ENCODE assay signal across 26 cellular contexts in genomic region chr11:69475141-69475865, GRCh38. TPM values are rescaled to one million over a fixed set of nuclear protein-coding genes. Genes with fewer than 3 reads are reported as not detected.
A peak's percentile ranks its signal among the peaks of the same experiment; 100 is the strongest.
DNase-seq lines count a peak whose midpoint lies in the region; ATAC-seq and TF ChIP-seq lines count a peak whose summit lies in the region.
"Had no signal": no experiment of that assay in that cellular context is flagged by ENCODE, and none has a peak within 500 bp of the region (broad histone marks: within the 10 kb centered on the region; RNA-seq: fewer than 3 reads in every experiment).

No MANE protein-coding gene starts in this region.

- no peak for TF ChIP-seq POLR2A in stomach (IDR thresholded peaks at IDR 0.05)

- peaks cover 17% of the 10 kb centered on the region for H3K4me1 ChIP-seq in left ventricle myocardium inferior
- H3K4me1 ChIP-seq in heart right ventricle: peaks cover 8 to 29% (median 10%) of the 10 kb centered on the region in 9 donors
- H3K4me1 ChIP-seq in right cardiac atrium (ENCODE audit: control insufficient read depth, insufficient read depth, low read length): peaks cover 4% of the 10 kb centered on the region
- H3K4me1 ChIP-seq in osteoblast (ENCODE audit: insufficient read depth, low read length): peaks cover under 1% of the 10 kb centered on the region
- peaks cover 3 to 9% (median 6%) of the 10 kb centered on the region in 4 donors for H3K4me1 ChIP-seq in stomach
- no peaks in the 10 kb centered on the region for H3K4me1 ChIP-seq in colonic mucosa

- no peak for TF ChIP-seq CTCF in left ventricle myocardium inferior (IDR thresholded peaks at IDR 0.05; ENCODE audit: borderline replicate concordance)
- no peak for TF ChIP-seq CTCF in heart right ventricle (IDR thresholded peaks at IDR 0.05)
- no peak for TF ChIP-seq CTCF in osteoblast (IDR thresholded peaks at IDR 0.05; ENCODE audit: extremely low read depth, low read depth, low read length)
- no peak for TF ChIP-seq CTCF in stomach (IDR thresholded peaks at IDR 0.05)
- no peak for TF ChIP-seq CTCF in colonic mucosa (IDR thresholded peaks at IDR 0.05)

- H3K36me3 ChIP-seq in left ventricle myocardium inferior (no peaks in the 10 kb centered on the region), heart right ventricle (no peaks in the 10 kb centered on the region), osteoblast (ENCODE audit: insufficient read depth, low read length) (no peaks in the 10 kb centered on the region), stomach (no peaks in the 10 kb centered on the region), colonic mucosa (no peaks in the 10 kb centered on the region)

- H3K9me3 ChIP-seq in left ventricle myocardium inferior (replicated peaks) (peaks cover 9% of the 10 kb centered on the region), heart right ventricle (peaks cover 0 to 8% (median 0%) of the 10 kb centered on the region in 11 donors), right cardiac atrium (ENCODE audit: control insufficient read depth, low read length) (no peaks in the 10 kb centered on the region), osteoblast (ENCODE audit: low read depth, low read length) (no peaks in the 10 kb centered on the region), stomach (peaks cover 0 to 12% (median 4%) of the 10 kb centered on the region in 4 donors), colonic mucosa (no peaks in the 10 kb centered on the region)

- ATAC-seq in heart right ventricle (no peak), right cardiac atrium (no peak), GM18498 (IDR thresholded peaks at IDR 0.05; ENCODE audit: unreplicated experiment) (no peak)
- ATAC-seq: Panc1 had no signal

- DNase-seq in left ventricle myocardium inferior: peak; percentile 9
- DNase-seq in heart right ventricle: no peak
- DNase-seq in right cardiac atrium: peak in 2 of 3 donors; percentile 38 to 46
- peak; percentile 66 for DNase-seq in osteoblast (ENCODE audit: insufficient read length, low spot score, missing footprints)
- no peak for DNase-seq in stomach
- no peak for DNase-seq in colonic mucosa
- DNase-seq: Calu3, DMS79 treated with DMSO at 0.1 percent for 48 hours, GF-D8, GOT3, HCEC 1CT, NCI-H1092, NCI-H1417 treated with DMSO at 0.1 percent for 48 hours, NCI-H1694 treated with DMSO at 0.1 percent for 48 hours, NCI-H2081, NCI-H2227 treated with DMSO at 0.1 percent for 48 hours, NCI-H526 treated with DMSO at 0.1 percent for 48 hours, SIG-M5 had no signal

- H3K79me2 ChIP-seq in osteoblast (ENCODE audit: insufficient read depth, low read length): no peaks in the 10 kb centered on the region

- H3K9ac ChIP-seq in colonic mucosa (ENCODE audit: low read depth in 2 of 2, low read length in 2 of 2): no peak overlapping the region

- no peaks in the 10 kb centered on the region for H4K20me1 ChIP-seq in osteoblast (ENCODE audit: insufficient read depth, low read length)

- H3K27ac ChIP-seq in left ventricle myocardium inferior (replicated peaks) (no peak overlapping the region), heart right ventricle (no peak overlapping the region), right cardiac atrium (ENCODE audit: low read length) (no peak overlapping the region), osteoblast (ENCODE audit: low read depth, low read length) (no peak overlapping the region), stomach (no peak overlapping the region), colonic mucosa (no peak overlapping the region)
- H3K27ac ChIP-seq: RWPE1, SK-N-MC had no signal

- no peak overlapping the region for H3K4me2 ChIP-seq in osteoblast (ENCODE audit: insufficient read depth, low read length)

- TF ChIP-seq EP300 in stomach (IDR thresholded peaks at IDR 0.05): no peak

- H3K4me3 ChIP-seq in left ventricle myocardium inferior (no peak overlapping the region), heart right ventricle (no peak overlapping the region), right cardiac atrium (ENCODE audit: low read length) (no peak overlapping the region), osteoblast (ENCODE audit: insufficient read depth, low read length) (no peak overlapping the region), stomach (no peak overlapping the region), colonic mucosa (no peak overlapping the region)
- H3K4me3 ChIP-seq: SK-N-MC had no signal

- intact Hi-C loops in left ventricle myocardium inferior (cut with micrococcal nuclease): no loop called here
- intact Hi-C loops in heart right ventricle (cut with DNase I): no loop called here
- intact Hi-C loops in right cardiac atrium (cut with DNase I): no loop called here
- intact Hi-C loops in stomach (cut with DNase I; ENCODE audit: low total_unique reads): no loop called here
- intact Hi-C loops in colonic mucosa (cut with DNase I): no loop called here

- no peaks in the 10 kb centered on the region for H3K27me3 ChIP-seq in left ventricle myocardium inferior (ENCODE audit: low read depth)
- no peaks in the 10 kb centered on the region for H3K27me3 ChIP-seq in heart right ventricle
- H3K27me3 ChIP-seq in right cardiac atrium (ENCODE audit: control insufficient read depth, insufficient read depth): no peaks in the 10 kb centered on the region
- H3K27me3 ChIP-seq in osteoblast (ENCODE audit: insufficient read depth, low read length): no peaks in the 10 kb centered on the region
- peaks cover 0 to 32% (median 0%) of the 10 kb centered on the region in 3 donors for H3K27me3 ChIP-seq in stomach
- H3K27me3 ChIP-seq in colonic mucosa: no peaks in the 10 kb centered on the region

- H2AFZ ChIP-seq in osteoblast (ENCODE audit: low read length): no peak overlapping the region

- 93 to 95% methylated on average over 19 of the region's 19 CpGs for WGBS in heart right ventricle, 2 donors
- WGBS in right cardiac atrium: 93% methylated on average over 19 of the region's 19 CpGs
- 87 to 93% (median 91%) methylated on average over 18 to 19 of the region's 19 CpGs for WGBS in stomach, 5 donors

RNA-seq across cellular contexts. Expression of gene LINC01488, which starts 6.2 kb away (rescaled TPM):
- total RNA-seq in left ventricle myocardium inferior: 0.38 TPM
- total RNA-seq in heart right ventricle: under 1 TPM in 6 of 10 donors, not detected in 4; 0.12 to 0.23 (median 0.15) TPM
- under 1 TPM; 0.03 to 0.59 TPM for polyA plus RNA-seq in heart right ventricle
- under 1 TPM in 2 of 4 donors, not detected in 2; 0.14 to 0.17 TPM for total RNA-seq in right cardiac atrium
- polyA plus RNA-seq in right cardiac atrium: 0.16 TPM
- total RNA-seq in osteoblast: not detected in 2 replicates
- not detected for total RNA-seq in stomach
- not detected for polyA plus RNA-seq in stomach
- not detected for total RNA-seq in colonic mucosa
- total RNA-seq: A172, Calu3, NCI-H460, OCI-LY7 had no signal
- polyA plus RNA-seq: BJ had no signal

Comparison
In these comparisons a context has a peak if more than half of its experiments do, and no peak if none do; other contexts are left out.
1. DNase-seq: peak in left ventricle myocardium inferior (single experiment), right cardiac atrium (2 of 3) and osteoblast (single experiment); none in heart right ventricle (0 of 2), stomach (single experiment) and colonic mucosa (single experiment).